18 cellular contexts compared by ENCODE assay signal in the genomic region with DNA sequence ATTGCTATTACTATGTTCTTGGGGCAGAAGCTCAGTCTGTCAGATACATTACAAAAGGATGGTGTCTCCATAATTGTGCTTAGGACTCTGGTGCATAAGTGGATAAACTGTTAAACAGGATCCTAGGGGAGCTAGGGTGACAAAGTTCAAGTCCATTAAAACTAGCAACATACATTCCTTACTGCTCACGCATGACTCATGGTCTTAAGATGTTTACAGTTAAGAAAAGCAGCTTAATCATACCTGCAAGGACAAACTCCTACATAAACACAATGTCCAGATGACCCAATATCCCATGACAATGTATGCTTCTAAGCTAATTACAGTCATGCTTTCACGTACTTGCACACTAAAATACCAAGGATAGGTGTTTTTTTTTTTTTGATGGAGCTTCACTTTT. TPM values are rescaled to one million over a fixed set of nuclear protein-coding genes. Genes with fewer than 3 reads are reported as not detected.
DNase-seq lines count a peak whose midpoint lies in the region; ATAC-seq, FAIRE-seq and TF ChIP-seq lines count a peak whose summit lies in the region.
"Had no signal": no experiment of that assay in that cellular context is flagged by ENCODE, and none has a peak within 500 bp of the region (broad histone marks: within the 10 kb centered on the region; RNA-seq: fewer than 3 reads in every experiment).

No MANE protein-coding gene starts in this region.

- no peaks in the 10 kb centered on the region for H3K9me3 ChIP-seq in H1 (ENCODE audit: insufficient read depth in 2 of 2, low read depth in 1 of 2, low read length in 1 of 2)
- peaks cover 0 to 7% of the 10 kb centered on the region in 2 donors for H3K9me3 ChIP-seq in ovary

- H3K4me1 ChIP-seq in H1 (replicated peaks in 1 of 4; ENCODE audit: control insufficient read depth in 3 of 4, insufficient read depth in 4 of 4, low read length in 3 of 4) (peaks cover 0 to 6% (median 6%) of the 10 kb centered on the region in 4 experiments; a peak in 5 of 7 replicates), mesendoderm (ENCODE audit: control insufficient read depth, low read depth, low read length) (no peaks in the 10 kb centered on the region), ovary (ENCODE audit: insufficient read depth) (peaks cover 4% of the 10 kb centered on the region)

- H3K27ac ChIP-seq in H1 (ENCODE audit: low read depth, low read length), result no peak overlapping the region
- H3K27ac ChIP-seq in mesendoderm (ENCODE audit: low read depth, low read length), result no peak overlapping the region
- H3K27ac ChIP-seq in ovary, result no peak overlapping the region
- H3K27ac ChIP-seq: BLaER1, sigmoid colon had no signal

- no peak for TF ChIP-seq CTCF in H1 (IDR thresholded peaks at IDR 0.05; ENCODE audit: control extremely low read depth in 1 of 3, insufficient read depth in 1 of 3, low read depth in 1 of 3, low read length in 3 of 3)
- TF ChIP-seq CTCF in ovary (IDR thresholded peaks at IDR 0.05), result no peak

- POLR2A ChIA-PET in H1 (lab: Charles Lee; ENCODE audit: partially characterized antibody), result interaction anchor here (0.6 to 1.4 kb wide), 3 partner anchors 10 to 74 kb away, joined by 3 to 4 read pairs (median 3); no protein-coding TSS in a partner anchor

- H3K79me1 ChIP-seq in H1 (ENCODE audit: low read depth, low read length) (peaks cover 4% of the 10 kb centered on the region), mesendoderm (ENCODE audit: low read length) (peaks cover 4% of the 10 kb centered on the region)

- H3K27me3 ChIP-seq in H1 (replicated peaks in 1 of 4; ENCODE audit: control insufficient read depth in 3 of 4, extremely low read depth in 1 of 4, insufficient read depth in 3 of 4, low read length in 3 of 4) (no peaks in the 10 kb centered on the region), mesendoderm (ENCODE audit: insufficient read depth, low read length, poor library complexity) (no peaks in the 10 kb centered on the region), ovary (no peaks in the 10 kb centered on the region), H7 (ENCODE audit: control insufficient read depth, insufficient read depth, low read length) (no peaks in the 10 kb centered on the region)
- H3K27me3 ChIP-seq: BLaER1, sigmoid colon had no signal

- H3K4me2 ChIP-seq in H1 (ENCODE audit: insufficient read depth in 1 of 2, low read depth in 2 of 2, low read length in 2 of 2) (no peak overlapping the region), mesendoderm (ENCODE audit: low read length) (no peak overlapping the region)
- H3K4me2 ChIP-seq: BLaER1 had no signal

- intact Hi-C loops in ovary (cut with DNase I), result no loop called here

- CTCF ChIA-PET in H1 (lab: Charles Lee; ENCODE audit: partially characterized antibody), result interaction anchor here (0.8 to 1.6 kb wide), 6 partner anchors 23 to 177 kb away, joined by 3 to 8 read pairs (median 4); no protein-coding TSS in a partner anchor

- peaks cover 3% of the 10 kb centered on the region; the same call in 1 of the 2 replicates for H3K23me2 ChIP-seq in H1 (ENCODE audit: low read depth, low read length)

- peaks cover 2 to 3% of the 10 kb centered on the region in 2 experiments for H4K20me1 ChIP-seq in H1 (replicated peaks in 1 of 2; ENCODE audit: control insufficient read depth in 1 of 2, insufficient read depth in 2 of 2, low read length in 2 of 2)

- TF ChIP-seq EP300 in H1 (IDR thresholded peaks at IDR 0.05; ENCODE audit: borderline replicate concordance in 1 of 2, low read depth in 2 of 2, low read length in 2 of 2), result no peak
- TF ChIP-seq EP300 in ovary (IDR thresholded peaks at IDR 0.05), result no peak

- FAIRE-seq in H1 (lab: Jason Lieb, UNC), result no peak

- H2BK15ac ChIP-seq in H1 (ENCODE audit: low read length) (no peak overlapping the region), mesendoderm (replicated peaks; ENCODE audit: low read depth) (no peak overlapping the region)

- ATAC-seq in GM21423 (IDR thresholded peaks at IDR 0.05; ENCODE audit: unreplicated experiment), result no peak
- no peak for ATAC-seq in GM18861 (IDR thresholded peaks at IDR 0.05; ENCODE audit: unreplicated experiment)
- ATAC-seq: stimulated activated naive B cell treated with anti-CD40 and anti-IgM and Interleukin-4, amounts not matched to agents 10 μg/mL and 1 μg/mL and 100 μg/mL, for 72 hours had no signal

- H3K79me2 ChIP-seq in H1 (ENCODE audit: control insufficient read depth in 1 of 2, insufficient read depth in 2 of 2, low read length in 2 of 2) (0 out of 4 replicates have a peak, but pooled peaks cover 0 to 2% of the 10 kb centered on the region in 2 experiments), mesendoderm (ENCODE audit: control insufficient read depth, insufficient read depth, low read length) (peaks cover 6% of the 10 kb centered on the region)

- peak; percentile 97 for DNase-seq in ELR (ENCODE audit: low read depth)
- DNase-seq in M059J (ENCODE audit: low read depth), result peak; percentile 77
- DNase-seq in H1 (ENCODE audit: low read depth in 1 of 2, low spot score in 2 of 2), result no peak
- peak; percentile 54 for DNase-seq in mesendoderm
- DNase-seq in ovary, result no peak
- DNase-seq in H7, result no peak
- DNase-seq: activated B cell treated with CpG ODN at 0.5 μM for 24 hours; activated CD8-positive, alpha-beta memory T cell treated with anti-CD3 and anti-CD28 coated beads for 24 hours; activated effector memory CD4-positive, alpha-beta T cell treated with anti-CD3 and anti-CD28 coated beads, Interleukin-2, amount 50 U/mL, for 16 hours; aorta; immature natural killer cell; NCI-H1417 treated with DMSO at 0.1 percent for 48 hours; NCI-H446 treated with DMSO at 0.1 percent for 48 hours; sigmoid colon; stimulated activated naive B cell treated with anti-CD40 and anti-IgM and Interleukin-4, amounts not matched to agents 10 μg/mL and 1 μg/mL and 100 μg/mL, for 72 hours had no signal

- H3K18ac ChIP-seq in H1 (ENCODE audit: extremely low read depth, low read length) (peak overlapping the region; percentile 29; the same call in 1 of the 2 replicates), mesendoderm (ENCODE audit: low read length) (no peak overlapping the region)

- no peak for TF ChIP-seq POLR2A in H1 (IDR thresholded peaks at IDR 0.05; ENCODE audit: control extremely low read depth in 1 of 2, low read depth in 2 of 2, low read length in 2 of 2)
- no peak for TF ChIP-seq POLR2A in ovary (IDR thresholded peaks at IDR 0.05)

- H3K4me3 ChIP-seq in H1 (ENCODE audit: extremely low read depth in 1 of 4, insufficient read depth in 2 of 4, low read depth in 3 of 4, low read length in 4 of 4) (no peak overlapping the region), mesendoderm (ENCODE audit: low read length) (no peak overlapping the region), ovary (no peak overlapping the region), H7 (ENCODE audit: insufficient read depth, low read depth, low read length) (no peak overlapping the region)
- H3K4me3 ChIP-seq: BLaER1, sigmoid colon had no signal

- no peak overlapping the region for H2BK12ac ChIP-seq in H1 (ENCODE audit: low read depth, low read length)

- WGBS in H1 (ENCODE audit: extremely low coverage in 1 of 2, insufficient coverage in 1 of 2, insufficient read length in 1 of 2, insufficient replicate concordance in 2 of 2, low coverage in 1 of 2, low lambda C conversion rate in 2 of 2, missing lambda C conversion rate in 1 of 2), 2 experiments, result 96% methylated on average over 2 of the region's 2 CpGs; no CpG with 5 or more reads in 1 of the 2 experiments
- WGBS in mesendoderm (ENCODE audit: extremely low coverage, insufficient coverage, low lambda C conversion rate), result no CpG with 5 or more reads among the region's 2 CpGs
- WGBS in ovary, 3 donors, result 77 to 80% (median 79%) methylated on average over 2 of the region's 2 CpGs

- H4K5ac ChIP-seq in H1 (ENCODE audit: insufficient read length, low read depth, low read length) (no peak overlapping the region), mesendoderm (ENCODE audit: low read length) (no peak overlapping the region)

- H3K23ac ChIP-seq in H1 (ENCODE audit: insufficient read length), result no peak overlapping the region
- no peak overlapping the region for H3K23ac ChIP-seq in mesendoderm (ENCODE audit: low read length)

- H2BK120ac ChIP-seq in H1 (replicated peaks; ENCODE audit: low read depth, low read length), result no peak overlapping the region
- H2BK120ac ChIP-seq in mesendoderm (ENCODE audit: low read depth, low read length), result no peak overlapping the region

- H3K4ac ChIP-seq in H1 (replicated peaks; ENCODE audit: insufficient read length, low read depth, low read length) (no peak overlapping the region), mesendoderm (ENCODE audit: low read depth, low read length) (no peak overlapping the region)

- H2AK5ac ChIP-seq in H1 (ENCODE audit: low read depth, low read length) (no peak overlapping the region), mesendoderm (ENCODE audit: low read length) (no peak overlapping the region)

- H2AFZ ChIP-seq in H1 (ENCODE audit: low read length), result no peak overlapping the region

- H3K56ac ChIP-seq in H1 (replicated peaks; ENCODE audit: insufficient read length, low read depth, low read length), result no peak overlapping the region
- H3K56ac ChIP-seq in mesendoderm (ENCODE audit: low read length), result no peak overlapping the region

- no peak overlapping the region for H4K8ac ChIP-seq in H1 (ENCODE audit: extremely low read depth, insufficient read depth, low read length)
- H4K8ac ChIP-seq in mesendoderm (ENCODE audit: low read depth, low read length), result no peak overlapping the region

- TF ChIP-seq RAD21 in H1 (IDR thresholded peaks at IDR 0.05 in 1 of 2, conservative IDR thresholded peaks at IDR 0.05 in 1 of 2; ENCODE audit: low read depth in 2 of 2, low read length in 2 of 2), result no peak

- no peak overlapping the region for H3K14ac ChIP-seq in H1 (ENCODE audit: insufficient read length)

- H3K9ac ChIP-seq in H1 (replicated peaks in 1 of 4; ENCODE audit: extremely low read depth in 1 of 4, low read depth in 3 of 4, low read length in 3 of 4) (no peak overlapping the region), mesendoderm (ENCODE audit: low read length) (no peak overlapping the region)
- H3K9ac ChIP-seq: BLaER1 had no signal

- H2BK20ac ChIP-seq in H1 (ENCODE audit: low read length), result no peak overlapping the region

- H2BK5ac ChIP-seq in H1 (ENCODE audit: low read depth, low read length), result no peak overlapping the region
- no peak overlapping the region for H2BK5ac ChIP-seq in mesendoderm (ENCODE audit: low read length)

- 0 out of 8 replicates have a peak, but pooled peaks cover 0 to 3% (median 0%) of the 10 kb centered on the region in 4 experiments for H3K36me3 ChIP-seq in H1 (ENCODE audit: control insufficient read depth in 2 of 4, insufficient read depth in 4 of 4, low read length in 3 of 4)
- H3K36me3 ChIP-seq in mesendoderm (ENCODE audit: control insufficient read depth, insufficient read depth, low read length), result no peaks in the 10 kb centered on the region
- H3K36me3 ChIP-seq in ovary, result no peaks in the 10 kb centered on the region
- H3K36me3 ChIP-seq in H7 (replicated peaks; ENCODE audit: control insufficient read depth, insufficient read depth, low read length), result no peaks in the 10 kb centered on the region; the same call in 1 of the 2 replicates

- H4K91ac ChIP-seq in H1 (replicated peaks; ENCODE audit: insufficient read length, low read length), result no peak overlapping the region

RNA-seq across cellular contexts. Expression of a gene that starts 3.5 kb away (rescaled TPM):
- total RNA-seq in M059J (2014; rRNA removed; shearing (Covaris generic)), result 5.2 and 13.4 TPM in 2 replicates
- total RNA-seq in H1 (2021; fragmentation: NEBNext Ultra II Directional; extraction: Animal tissue kit (Norgen Biotek cat#: 25700)), result 16.5 and 18.7 TPM in 2 replicates
- 4.9 and 5.2 TPM in 2 replicates for polyA plus RNA-seq in H1 (2011; rRNA removed)
- polyA plus RNA-seq in H1 (2011; cell fraction: cytosol; rRNA removed), result 6.5 TPM
- 7.0 TPM for polyA plus RNA-seq in H1 (2011; cell fraction: nucleus; rRNA removed)
- polyA plus RNA-seq in H1 (2012, experiment 1 of 2), result 5.2 to 10.5 TPM (median 6.4 TPM) in 4 replicates
- 0.68 TPM for polyA plus RNA-seq in H1 (2012, experiment 2 of 2)
- 9.3 TPM for polyA plus RNA-seq in H1 (2013, experiment 1 of 2)
- polyA plus RNA-seq in H1 (2013, experiment 2 of 2), result 8.7 TPM
- 25.5 and 25.7 TPM in 2 replicates for polyA minus RNA-seq in H1 (2011; rRNA and poly(A)+ RNA removed)
- 10.3 TPM for polyA minus RNA-seq in H1 (2011; cell fraction: cytosol; rRNA and poly(A)+ RNA removed)
- 23.5 TPM for polyA minus RNA-seq in H1 (2011; cell fraction: nucleus; rRNA and poly(A)+ RNA removed)
- polyA plus RNA-seq in mesendoderm (2013, experiment 1 of 2), result 11.5 TPM
- polyA plus RNA-seq in mesendoderm (2013, experiment 2 of 2), result 11.2 TPM
- 10 to 100 TPM in 6 of 7 donors, 1 to 10 TPM in 1; 9.2 to 21.7 (median 15.7) TPM for total RNA-seq in ovary
- polyA plus RNA-seq in ovary, result 1 to 10 TPM; 7.3 to 7.9 TPM
- 15.2 and 24.5 TPM in 2 replicates for total RNA-seq in H7 (2014; rRNA removed; shearing (Covaris generic))

RNA-seq across cellular contexts. Expression of a gene that starts 39.1 kb away (rescaled TPM):
- total RNA-seq in M059J (2014; rRNA removed; shearing (Covaris generic)), result 13.3 and 19.9 TPM in 2 replicates
- 23.1 and 25.9 TPM in 2 replicates for total RNA-seq in H1 (2021; fragmentation: NEBNext Ultra II Directional; extraction: Animal tissue kit (Norgen Biotek cat#: 25700))
- polyA plus RNA-seq in H1 (2011; rRNA removed), result 2.6 and 3.9 TPM in 2 replicates
- 5.3 TPM for polyA plus RNA-seq in H1 (2011; cell fraction: cytosol; rRNA removed)
- polyA plus RNA-seq in H1 (2011; cell fraction: nucleus; rRNA removed), result 2.9 TPM
- polyA plus RNA-seq in H1 (2012, experiment 1 of 2), result 3.9 to 8.6 TPM (median 5.6 TPM) in 4 replicates
- polyA plus RNA-seq in H1 (2012, experiment 2 of 2), result 0.87 TPM
- polyA plus RNA-seq in H1 (2013, experiment 1 of 2), result 8.9 TPM
- 9.0 TPM for polyA plus RNA-seq in H1 (2013, experiment 2 of 2)
- 25.5 and 41.6 TPM in 2 replicates for polyA minus RNA-seq in H1 (2011; rRNA and poly(A)+ RNA removed)
- polyA minus RNA-seq in H1 (2011; cell fraction: cytosol; rRNA and poly(A)+ RNA removed), result 16.7 TPM
- 27.7 TPM for polyA minus RNA-seq in H1 (2011; cell fraction: nucleus; rRNA and poly(A)+ RNA removed)
- 9.5 TPM for polyA plus RNA-seq in mesendoderm (2013, experiment 1 of 2)
- polyA plus RNA-seq in mesendoderm (2013, experiment 2 of 2), result 8.9 TPM
- 10 to 100 TPM in 6 of 7 donors, 1 to 10 TPM in 1; 8.8 to 26.4 (median 21.7) TPM for total RNA-seq in ovary
- polyA plus RNA-seq in ovary, result 1 to 10 TPM; 6.0 to 7.5 TPM
- 15.2 and 28.0 TPM in 2 replicates for total RNA-seq in H7 (2014; rRNA removed; shearing (Covaris generic))

Comparison
In these comparisons a context has a peak if more than half of its experiments do, and no peak if none do; other contexts are left out.
1. DNase-seq: peak in ELR (single experiment), M059J (single experiment) and mesendoderm (single experiment); none in H1 (0 of 2), ovary (0 of 5) and H7 (single experiment).